1 cellular context compared by ENCODE assay signal in genomic region chr12:56299853-56300643, GRCh38.
A peak's percentile ranks its signal among the peaks of the same experiment; 100 is the strongest.
TF ChIP-seq lines count a peak whose summit lies in the region.

Gene CS, minus strand, starts transcription at chr12:56300330. Its CDS starts 129 bp downstream, at chr12:56300201.

TF ChIP-seq in HepG2, 621 proteins besides CTCF, POLR2A, EP300 and RAD21 (continued from another document and continues in another):
- TF ChIP-seq ZNF333 (CRISPR knock-in tag; IDR thresholded peaks at IDR 0.05; ENCODE audit: borderline replicate concordance) (peak; percentile 73; the same call in 1 of the 2 replicates), ZNF570 (CRISPR knock-in tag; IDR thresholded peaks at IDR 0.05; ENCODE audit: borderline replicate concordance) (no peak), ZNF468 (CRISPR knock-in tag; IDR thresholded peaks at IDR 0.05) (0 out of 2 replicates have a peak, but pooled peaks have one; percentile 74), SNAI1 (CRISPR knock-in tag; IDR thresholded peaks at IDR 0.05; ENCODE audit: borderline replicate concordance) (0 out of 2 replicates have a peak, but pooled peaks have one; percentile 77), CEBPB (IDR thresholded peaks at IDR 0.05; ENCODE audit: borderline replicate concordance, low read depth, low read length) (no peak), MXI1 (IDR thresholded peaks at IDR 0.05; ENCODE audit: borderline replicate concordance, low read depth, low read length) (peak; percentile 67; the same call in 1 of the 3 replicates), PRMT3 (CRISPR knock-in tag; IDR thresholded peaks at IDR 0.05; ENCODE audit: borderline replicate concordance, low read depth) (no peak), ARID3A (IDR thresholded peaks at IDR 0.05; ENCODE audit: low read depth, low read length) (peak; percentile 57; the same call in 1 of the 2 replicates), AGO2 (optimal IDR thresholded peaks at IDR 0.05; ENCODE audit: low read depth, low read length) (peak; percentile 96), RFX3 (CRISPR knock-in tag; IDR thresholded peaks at IDR 0.05) (no peak), SMARCC2 (IDR thresholded peaks at IDR 0.05) (no peak), HNRNPL (IDR thresholded peaks at IDR 0.05; ENCODE audit: low read depth, low read length) (no peak), GLI4 (CRISPR knock-in tag; IDR thresholded peaks at IDR 0.05; ENCODE audit: borderline replicate concordance) (peak; percentile 48; the same call in 1 of the 2 replicates), NCOA1 (CRISPR knock-in tag; IDR thresholded peaks at IDR 0.05) (peak; percentile 92), THAP7 (CRISPR knock-in tag; IDR thresholded peaks at IDR 0.05) (no peak), HMGXB4 (CRISPR knock-in tag; IDR thresholded peaks at IDR 0.05; ENCODE audit: borderline replicate concordance in 1 of 2, low read depth in 1 of 2) (peak; percentile 46 to 78; a peak in 3 of 4 replicates), ZBTB42 (CRISPR knock-in tag; IDR thresholded peaks at IDR 0.05) (no peak), ZNF263 (CRISPR knock-in tag; IDR thresholded peaks at IDR 0.05) (peak; percentile 10; the same call in 1 of the 2 replicates), EHMT2 (IDR thresholded peaks at IDR 0.05; ENCODE audit: borderline replicate concordance, low read depth, low read length) (no peak), SMYD3 (CRISPR knock-in tag; IDR thresholded peaks at IDR 0.05) (no peak), GZF1 (CRISPR knock-in tag; IDR thresholded peaks at IDR 0.05) (no peak), REST (IDR thresholded peaks at IDR 0.05; ENCODE audit: borderline replicate concordance in 1 of 2, low read depth in 1 of 2, low read length in 2 of 2) (no peak), TCF12 (IDR thresholded peaks at IDR 0.05) (no peak), TCF12 (CRISPR knock-in tag; IDR thresholded peaks at IDR 0.05) (peak; percentile 30; the same call in 1 of the 2 replicates), NRL (CRISPR knock-in tag; IDR thresholded peaks at IDR 0.05; ENCODE audit: borderline replicate concordance) (peak; percentile 93; the same call in 1 of the 2 replicates), ZNF569 (CRISPR knock-in tag; IDR thresholded peaks at IDR 0.05; ENCODE audit: borderline replicate concordance) (no peak), ZNF577 (CRISPR knock-in tag; IDR thresholded peaks at IDR 0.05; ENCODE audit: borderline replicate concordance, low read depth) (peak; percentile 72; the same call in 1 of the 2 replicates), ZBTB34 (CRISPR knock-in tag; IDR thresholded peaks at IDR 0.05) (0 out of 2 replicates have a peak, but pooled peaks have one; percentile 13), CREBL2 (CRISPR knock-in tag; IDR thresholded peaks at IDR 0.05; ENCODE audit: borderline replicate concordance) (no peak), ZSCAN31 (CRISPR knock-in tag; IDR thresholded peaks at IDR 0.05; ENCODE audit: low read depth) (peak; percentile 51; the same call in 1 of the 2 replicates), ZNF207 (IDR thresholded peaks at IDR 0.05; ENCODE audit: borderline replicate concordance) (no peak), ZNF576 (CRISPR knock-in tag; IDR thresholded peaks at IDR 0.05) (peak; percentile 79; the same call in 1 of the 2 replicates), ZNF891 (CRISPR knock-in tag; IDR thresholded peaks at IDR 0.05) (peak; percentile 68; the same call in 1 of the 2 replicates), ZBTB4 (CRISPR knock-in tag; IDR thresholded peaks at IDR 0.05; ENCODE audit: borderline replicate concordance) (no peak), CCAR2 (optimal IDR thresholded peaks at IDR 0.05; ENCODE audit: low read depth, low read length) (no peak), TAF15 (IDR thresholded peaks at IDR 0.05; ENCODE audit: low read depth, low read length, poor library complexity, severe bottlenecking) (peak; percentile 75), NFYB (CRISPR knock-in tag; IDR thresholded peaks at IDR 0.05) (peak; percentile 90), ZNF414 (CRISPR knock-in tag; IDR thresholded peaks at IDR 0.05) (peak; percentile 80), ZNF362 (CRISPR knock-in tag; IDR thresholded peaks at IDR 0.05; ENCODE audit: borderline replicate concordance) (peak; percentile 55; the same call in 1 of the 2 replicates), SKI (IDR thresholded peaks at IDR 0.05; ENCODE audit: partially characterized antibody) (peak; percentile 65), ARID4A (CRISPR knock-in tag; IDR thresholded peaks at IDR 0.05; ENCODE audit: borderline replicate concordance) (peak; percentile 94)
